ENCODE assay signal across 1 cellular context in genomic region chr9:128066713-128067621, GRCh38.
TF ChIP-seq lines count a peak whose summit lies in the region.

TSS of gene NAIF1 (minus strand) at chr9:128067320. CDS start at chr9:128067101, 219 bp downstream.

TF ChIP-seq in K562, 482 proteins besides CTCF, POLR2A, EP300 and RAD21 (continued from another document and continues in another):
- TF ChIP-seq ZNF277 (CRISPR knock-in tag; IDR thresholded peaks at IDR 0.05; ENCODE audit: borderline replicate concordance) (no peak), OTX1 (CRISPR knock-in tag; IDR thresholded peaks at IDR 0.05) (no peak), FOXA3 (CRISPR knock-in tag; conservative IDR thresholded peaks at IDR 0.05 in 1 of 2, IDR thresholded peaks at IDR 0.05 in 1 of 2) (no peak), TRIM28 (IDR thresholded peaks at IDR 0.05) (no peak), MED1 (CRISPR knock-in tag; IDR thresholded peaks at IDR 0.05; ENCODE audit: borderline replicate concordance) (0 out of 2 replicates have a peak, but pooled peaks have one; percentile 59), ZNF280A (IDR thresholded peaks at IDR 0.05; ENCODE audit: low read depth, partially characterized antibody) (no peak), KDM1A (IDR thresholded peaks at IDR 0.05) (no peak), NONO (IDR thresholded peaks at IDR 0.05; ENCODE audit: low read depth in 2 of 2, low read length in 1 of 2) (no peak), ETV1 (tag; conservative IDR thresholded peaks at IDR 0.05; ENCODE audit: low read depth) (no peak), ZNF584 (CRISPR knock-in tag; IDR thresholded peaks at IDR 0.05; ENCODE audit: low read depth) (no peak), PPARD (CRISPR knock-in tag; IDR thresholded peaks at IDR 0.05) (no peak), BMI1 (IDR thresholded peaks at IDR 0.05; ENCODE audit: low read length) (no peak), E2F5 (CRISPR knock-in tag; IDR thresholded peaks at IDR 0.05) (no peak), MEF2A (IDR thresholded peaks at IDR 0.05; ENCODE audit: control insufficient read depth, low read depth, low read length) (no peak), ZFX (CRISPR knock-in tag; IDR thresholded peaks at IDR 0.05) (peak; percentile 97), PHTF2 (CRISPR knock-in tag; IDR thresholded peaks at IDR 0.05) (no peak), ZNF311 (CRISPR knock-in tag; IDR thresholded peaks at IDR 0.05) (no peak), RBM17 (IDR thresholded peaks at IDR 0.05; ENCODE audit: borderline replicate concordance, low read depth, low read length) (no peak), GATA2 (CRISPR knock-in tag; IDR thresholded peaks at IDR 0.05) (no peak), MAFG (tag; conservative IDR thresholded peaks at IDR 0.05) (no peak), IFI16 (CRISPR knock-in tag; IDR thresholded peaks at IDR 0.05) (no peak), SRSF3 (IDR thresholded peaks at IDR 0.05; ENCODE audit: insufficient read depth, low read length) (no peak), ZNF740 (CRISPR knock-in tag; IDR thresholded peaks at IDR 0.05) (peak; percentile 81), ZNF740 (tag; IDR thresholded peaks at IDR 0.05) (peak in 1 of 2 experiments; percentile 83; a peak in 2 of 4 replicates), RFX1 (IDR thresholded peaks at IDR 0.05) (no peak), FOXK2 (conservative IDR thresholded peaks at IDR 0.05 in 1 of 2, IDR thresholded peaks at IDR 0.05 in 1 of 2; ENCODE audit: low read depth in 2 of 2) (peak; percentile 48 to 91; a peak in 3 of 4 replicates), MAZ (CRISPR knock-in tag; conservative IDR thresholded peaks at IDR 0.05 in 1 of 2, IDR thresholded peaks at IDR 0.05 in 1 of 2) (no peak; a peak in 1 of 4 replicates), ZNF263 (CRISPR knock-in tag; IDR thresholded peaks at IDR 0.05; ENCODE audit: borderline replicate concordance) (peak; percentile 59), SPI1 (IDR thresholded peaks at IDR 0.05; ENCODE audit: borderline replicate concordance, low read depth, low read length) (peak; percentile 96), SIN3B (IDR thresholded peaks at IDR 0.05; ENCODE audit: low read depth) (no peak), BHLHE40 (IDR thresholded peaks at IDR 0.05; ENCODE audit: low read length) (no peak), ETV6 (IDR thresholded peaks at IDR 0.05; ENCODE audit: borderline replicate concordance in 1 of 2, low read depth in 2 of 2, low read length in 1 of 2) (no peak), ETV6 (CRISPR knock-in tag; IDR thresholded peaks at IDR 0.05; ENCODE audit: borderline replicate concordance) (no peak), NFIC (IDR thresholded peaks at IDR 0.05) (no peak), RNF2 (IDR thresholded peaks at IDR 0.05) (no peak), XRCC3 (IDR thresholded peaks at IDR 0.05) (no peak), TEAD1 (CRISPR knock-in tag; IDR thresholded peaks at IDR 0.05) (no peak; a peak in 1 of 4 replicates), ZNF41 (CRISPR knock-in tag; conservative IDR thresholded peaks at IDR 0.05) (no peak), ZNF766 (CRISPR knock-in tag; conservative IDR thresholded peaks at IDR 0.05) (no peak; the same call in 1 of the 2 replicates), SIN3A (IDR thresholded peaks at IDR 0.05; ENCODE audit: borderline replicate concordance in 2 of 2, control insufficient read depth in 1 of 2, low read depth in 2 of 2, low read length in 2 of 2) (peak in 1 of 2 experiments; percentile 61; a peak in 1 of 4 replicates), SREBF2 (CRISPR knock-in tag; IDR thresholded peaks at IDR 0.05) (no peak), ZFP36 (IDR thresholded peaks at IDR 0.05; ENCODE audit: low read depth, low read length, partially characterized antibody) (no peak), CBX2 (IDR thresholded peaks at IDR 0.05; ENCODE audit: insufficient read depth, low read length, poor library complexity, severe bottlenecking) (no peak), ZNF384 (IDR thresholded peaks at IDR 0.05; ENCODE audit: low read depth, low read length) (no peak), ZNF224 (CRISPR knock-in tag; IDR thresholded peaks at IDR 0.05) (no peak), TBL1XR1 (IDR thresholded peaks at IDR 0.05; ENCODE audit: low read length in 2 of 2) (peak in 1 of 2 experiments; percentile 84; a peak in 2 of 4 replicates), ZNF830 (CRISPR knock-in tag; IDR thresholded peaks at IDR 0.05) (no peak), JUNB (CRISPR knock-in tag; conservative IDR thresholded peaks at IDR 0.05) (no peak), SNAPC5 (CRISPR knock-in tag; IDR thresholded peaks at IDR 0.05) (no peak), ZBED1 (IDR thresholded peaks at IDR 0.05) (no peak), HIVEP1 (CRISPR knock-in tag; IDR thresholded peaks at IDR 0.05) (no peak), ZNF764 (CRISPR knock-in tag; IDR thresholded peaks at IDR 0.05; ENCODE audit: low read depth) (no peak), RNF219 (CRISPR knock-in tag; IDR thresholded peaks at IDR 0.05) (no peak), MTA2 (IDR thresholded peaks at IDR 0.05; ENCODE audit: low read depth) (no peak), NBN (IDR thresholded peaks at IDR 0.05; ENCODE audit: low read depth) (no peak), ATF3 (IDR thresholded peaks at IDR 0.05) (no peak), ATF3 (CRISPR knock-in tag; conservative IDR thresholded peaks at IDR 0.05) (no peak), ZNF282 (CRISPR knock-in tag; IDR thresholded peaks at IDR 0.05) (no peak), RBM22 (IDR thresholded peaks at IDR 0.05; ENCODE audit: low read depth, low read length, poor library complexity, severe bottlenecking) (no peak)
- TF ChIP-seq, protein P1, sequence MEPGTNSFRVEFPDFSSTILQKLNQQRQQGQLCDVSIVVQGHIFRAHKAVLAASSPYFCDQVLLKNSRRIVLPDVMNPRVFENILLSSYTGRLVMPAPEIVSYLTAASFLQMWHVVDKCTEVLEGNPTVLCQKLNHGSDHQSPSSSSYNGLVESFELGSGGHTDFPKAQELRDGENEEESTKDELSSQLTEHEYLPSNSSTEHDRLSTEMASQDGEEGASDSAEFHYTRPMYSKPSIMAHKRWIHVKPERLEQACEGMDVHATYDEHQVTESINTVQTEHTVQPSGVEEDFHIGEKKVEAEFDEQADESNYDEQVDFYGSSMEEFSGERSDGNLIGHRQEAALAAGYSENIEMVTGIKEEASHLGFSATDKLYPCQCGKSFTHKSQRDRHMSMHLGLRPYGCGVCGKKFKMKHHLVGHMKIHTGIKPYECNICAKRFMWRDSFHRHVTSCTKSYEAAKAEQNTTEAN (CRISPR knock-in tag; IDR thresholded peaks at IDR 0.05): no peak
- TF ChIP-seq, protein P2, sequence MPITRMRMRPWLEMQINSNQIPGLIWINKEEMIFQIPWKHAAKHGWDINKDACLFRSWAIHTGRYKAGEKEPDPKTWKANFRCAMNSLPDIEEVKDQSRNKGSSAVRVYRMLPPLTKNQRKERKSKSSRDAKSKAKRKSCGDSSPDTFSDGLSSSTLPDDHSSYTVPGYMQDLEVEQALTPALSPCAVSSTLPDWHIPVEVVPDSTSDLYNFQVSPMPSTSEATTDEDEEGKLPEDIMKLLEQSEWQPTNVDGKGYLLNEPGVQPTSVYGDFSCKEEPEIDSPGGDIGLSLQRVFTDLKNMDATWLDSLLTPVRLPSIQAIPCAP (CRISPR knock-in tag; IDR thresholded peaks at IDR 0.05; ENCODE audit: borderline replicate concordance): no peak
- TF ChIP-seq, protein P3, sequence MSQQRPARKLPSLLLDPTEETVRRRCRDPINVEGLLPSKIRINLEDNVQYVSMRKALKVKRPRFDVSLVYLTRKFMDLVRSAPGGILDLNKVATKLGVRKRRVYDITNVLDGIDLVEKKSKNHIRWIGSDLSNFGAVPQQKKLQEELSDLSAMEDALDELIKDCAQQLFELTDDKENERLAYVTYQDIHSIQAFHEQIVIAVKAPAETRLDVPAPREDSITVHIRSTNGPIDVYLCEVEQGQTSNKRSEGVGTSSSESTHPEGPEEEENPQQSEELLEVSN (IDR thresholded peaks at IDR 0.05; ENCODE audit: borderline replicate concordance in 1 of 2, extremely low read depth in 1 of 2, insufficient read depth in 1 of 2, insufficient read length in 1 of 2, low read depth in 1 of 2, low read length in 1 of 2, poor library complexity in 1 of 2, severe bottlenecking in 1 of 2): peak in 1 of 2 experiments; percentile 59
- TF ChIP-seq, protein P4, sequence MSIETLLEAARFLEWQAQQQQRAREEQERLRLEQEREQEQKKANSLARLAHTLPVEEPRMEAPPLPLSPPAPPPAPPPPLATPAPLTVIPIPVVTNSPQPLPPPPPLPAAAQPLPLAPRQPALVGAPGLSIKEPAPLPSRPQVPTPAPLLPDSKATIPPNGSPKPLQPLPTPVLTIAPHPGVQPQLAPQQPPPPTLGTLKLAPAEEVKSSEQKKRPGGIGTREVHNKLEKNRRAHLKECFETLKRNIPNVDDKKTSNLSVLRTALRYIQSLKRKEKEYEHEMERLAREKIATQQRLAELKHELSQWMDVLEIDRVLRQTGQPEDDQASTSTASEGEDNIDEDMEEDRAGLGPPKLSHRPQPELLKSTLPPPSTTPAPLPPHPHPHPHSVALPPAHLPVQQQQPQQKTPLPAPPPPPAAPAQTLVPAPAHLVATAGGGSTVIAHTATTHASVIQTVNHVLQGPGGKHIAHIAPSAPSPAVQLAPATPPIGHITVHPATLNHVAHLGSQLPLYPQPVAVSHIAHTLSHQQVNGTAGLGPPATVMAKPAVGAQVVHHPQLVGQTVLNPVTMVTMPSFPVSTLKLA (conservative IDR thresholded peaks at IDR 0.05): no peak
